In the genomic region with DNA sequence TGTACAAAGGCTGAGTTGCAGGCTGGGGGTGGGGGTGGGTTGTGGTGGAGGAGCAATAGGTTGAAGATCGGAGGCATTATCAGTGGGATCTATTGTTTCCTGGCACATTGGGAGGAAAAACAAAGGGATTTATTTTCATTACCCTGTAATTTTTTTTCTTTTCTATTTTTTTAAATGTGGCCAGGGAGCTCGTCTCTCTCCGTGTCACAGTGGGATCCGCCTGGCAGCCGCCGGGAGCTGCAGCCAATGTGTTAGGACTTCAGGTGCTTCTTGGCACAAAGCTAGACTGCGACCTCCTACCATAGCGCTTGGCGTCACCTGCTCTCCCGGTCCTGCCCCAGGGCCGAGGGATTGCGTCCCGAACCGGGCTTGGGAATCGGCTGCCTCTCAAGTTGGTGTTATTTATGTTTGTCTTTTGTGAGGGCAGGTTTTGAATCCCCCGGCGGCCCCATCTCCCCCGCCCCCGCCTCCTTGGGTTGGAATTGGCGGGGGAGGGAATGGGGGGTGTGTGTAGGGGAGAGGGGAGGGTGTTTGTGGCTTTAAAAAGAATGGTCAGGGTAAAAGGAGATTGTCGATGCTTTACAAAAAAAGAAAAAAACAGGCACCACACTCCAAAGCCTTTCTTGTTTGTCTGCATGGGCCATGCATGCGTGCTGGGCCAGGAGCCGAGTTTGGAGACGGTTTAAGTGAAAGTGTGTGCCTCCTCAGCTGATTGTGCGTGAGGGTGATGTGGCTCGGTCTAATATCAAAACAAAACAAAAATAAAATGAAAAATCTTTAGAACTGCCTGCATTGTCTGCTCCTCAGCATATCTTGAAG, we compare ENCODE assay signal across 7 cellular contexts. TPM values are rescaled to one million over a fixed set of nuclear protein-coding genes. Genes with fewer than 3 reads are reported as not detected.
DNase-seq lines count a peak whose midpoint lies in the region; ATAC-seq and TF ChIP-seq lines count a peak whose summit lies in the region.

No MANE protein-coding gene starts in this region.

- no peak for ATAC-seq in HG03159 (IDR thresholded peaks at IDR 0.05; ENCODE audit: unreplicated experiment)

- peak overlapping the region; percentile 43 for H3K9ac ChIP-seq in smooth muscle cell (ENCODE audit: low read depth)

- 2% methylated on average over 21 of the region's 26 CpGs for WGBS in smooth muscle cell (ENCODE audit: low lambda C conversion rate)

- H3K27ac ChIP-seq in caudate nucleus (ENCODE audit: low read depth, low read length) (peak overlapping the region; percentile 89), smooth muscle cell (ENCODE audit: low read depth) (no peak overlapping the region)

- no peaks in the 10 kb centered on the region for H3K9me3 ChIP-seq in smooth muscle cell (replicated peaks; ENCODE audit: low read depth)

- no peaks in the 10 kb centered on the region for H4K20me1 ChIP-seq in smooth muscle cell (ENCODE audit: low read depth)

- H3K27me3 ChIP-seq in kidney epithelial cell (ENCODE audit: control insufficient read depth, insufficient read depth, low read length), result no peaks in the 10 kb centered on the region
- H3K27me3 ChIP-seq in smooth muscle cell (ENCODE audit: low read depth), result no peaks in the 10 kb centered on the region

- POLR2A ChIA-PET in GM10248 (lab: Yijun Ruan, JAX), result no interaction called here

- H3K4me3 ChIP-seq in kidney epithelial cell (ENCODE audit: low read depth, low read length) (peak overlapping the region; percentile 74), smooth muscle cell (peak overlapping the region; percentile 78)

- CTCF ChIA-PET in GM10248 (lab: Yijun Ruan, JAX), result no interaction called here

- TF ChIP-seq CTCF in GM10248 (IDR thresholded peaks at IDR 0.05; ENCODE audit: control extremely low read depth, extremely low read depth, low read depth, missing control alignments) (no peak), kidney epithelial cell (IDR thresholded peaks at IDR 0.05; ENCODE audit: insufficient read depth, low read length, poor library complexity, severe bottlenecking) (no peak), smooth muscle cell (IDR thresholded peaks at IDR 0.05; ENCODE audit: borderline replicate concordance, insufficient read depth, poor library complexity, severe bottlenecking) (no peak)

- no peaks in the 10 kb centered on the region for H3K79me2 ChIP-seq in smooth muscle cell (ENCODE audit: low read depth)

- DNase-seq in GM10248 (ENCODE audit: extremely low spot score) (peak; percentile 10), NCI-H2081 treated with DMSO at 0.1 percent for 48 hours (lab: John Stamatoyannopoulos, UW) (peak; percentile 50), caudate nucleus (lab: John Stamatoyannopoulos, UW) (peak in 56 of 61 donors; percentile 3 to 77 (median 45)), kidney epithelial cell (ENCODE audit: low read depth) (no peak), smooth muscle cell (lab: John Stamatoyannopoulos, UW; ENCODE audit: unreplicated experiment) (no peak)
- no peak for DNase-seq in activated CD4-positive, alpha-beta T cell treated with anti-CD3 and anti-CD28 coated beads for 4 hours

- H3K36me3 ChIP-seq in kidney epithelial cell (ENCODE audit: control insufficient read depth, insufficient read depth, low read length) (no peaks in the 10 kb centered on the region), smooth muscle cell (ENCODE audit: low read depth) (no peaks in the 10 kb centered on the region)

- peaks cover 29% of the 10 kb centered on the region for H3K4me1 ChIP-seq in smooth muscle cell (ENCODE audit: low read depth)

- H2AFZ ChIP-seq in smooth muscle cell (ENCODE audit: low read depth), result peak overlapping the region; percentile 99

- H3F3A ChIP-seq in smooth muscle cell (ENCODE audit: low read depth), result peaks cover 4% of the 10 kb centered on the region

- H3K4me2 ChIP-seq in smooth muscle cell, result peak overlapping the region; percentile 99

RNA-seq across cellular contexts. Expression of a gene that starts 1.0 kb away (rescaled TPM):
- total RNA-seq in kidney epithelial cell (13.3 and 19.9 TPM in 2 replicates), smooth muscle cell (1.6 and 1.8 TPM in 2 replicates)
- polyA plus RNA-seq in smooth muscle cell, result 0.22 and 4.7 TPM in 2 replicates

Comparison
In these comparisons a context has a peak if more than half of its experiments do, and no peak if none do; other contexts are left out.
1. DNase-seq: peak in GM10248 (single experiment), NCI-H2081 treated with DMSO at 0.1 percent for 48 hours (single experiment) and caudate nucleus (56 of 61); none in kidney epithelial cell (single experiment), smooth muscle cell (single experiment) and activated CD4-positive, alpha-beta T cell treated with anti-CD3 and anti-CD28 coated beads for 4 hours (0 of 2).